Comparison of ENCODE assay signal across 9 cellular contexts in the genomic region with DNA sequence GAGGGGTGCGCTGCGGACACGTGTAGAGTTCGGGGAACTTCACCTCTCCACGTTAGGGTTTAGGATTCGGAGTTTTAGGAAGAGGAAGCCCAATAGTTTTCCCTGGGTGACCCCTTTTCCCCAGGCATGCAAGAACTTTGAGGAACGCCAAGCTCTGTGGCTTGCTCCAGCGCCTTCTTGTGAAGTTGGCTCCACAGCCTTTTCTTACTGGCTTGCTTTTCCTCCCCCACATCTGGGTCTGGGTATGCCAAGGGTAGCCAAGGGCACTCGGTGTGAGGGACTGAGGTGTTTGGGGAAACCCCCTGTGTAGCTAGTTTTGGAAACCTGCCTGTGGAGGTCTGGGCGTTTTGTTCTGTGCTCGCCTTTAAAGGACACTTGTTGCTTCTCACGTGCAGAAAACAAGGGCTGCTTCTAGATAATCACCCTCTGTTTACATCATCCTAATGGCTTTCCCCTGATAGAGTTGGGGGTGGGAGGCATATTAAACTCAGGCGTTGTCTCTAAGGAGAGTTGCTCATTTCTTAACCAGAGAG. TPM values are rescaled to one million over a fixed set of nuclear protein-coding genes. Genes with fewer than 3 reads are reported as not detected.
DNase-seq lines count a peak whose midpoint lies in the region; ATAC-seq and TF ChIP-seq lines count a peak whose summit lies in the region.
"Had no signal": no experiment of that assay in that cellular context is flagged by ENCODE, and none has a peak within 500 bp of the region (broad histone marks: within the 10 kb centered on the region; RNA-seq: fewer than 3 reads in every experiment).

No MANE protein-coding gene starts in this region.

- H4K91ac ChIP-seq in neuronal stem cell (ENCODE audit: low read depth, low read length, poor library complexity), result no peak overlapping the region

- no peaks in the 10 kb centered on the region for H3K27me3 ChIP-seq in AG04450 (ENCODE audit: control insufficient read depth, insufficient read depth, low read length)
- H3K27me3 ChIP-seq in Panc1 (ENCODE audit: control insufficient read depth, insufficient read depth, low read length), result peaks cover 2% of the 10 kb centered on the region; the same call in 1 of the 2 replicates
- peaks cover 0 to 43% (median 3%) of the 10 kb centered on the region in 3 experiments for H3K27me3 ChIP-seq in neuronal stem cell (ENCODE audit: control insufficient read depth in 3 of 3, insufficient read depth in 3 of 3, low read depth in 1 of 3, low read length in 3 of 3)

- in situ Hi-C loops in Panc1 (cut with HindIII; ENCODE audit: low pct_unique_long_range_greater_than_20kb, low sequenced_read_pairs) (no loop called here), KBM-7 (cut with MboI; ENCODE audit: low pct_unique_long_range_greater_than_20kb, low sequenced_read_pairs) (no loop called here)

- H3K18ac ChIP-seq in neuronal stem cell (ENCODE audit: low read length), result peak overlapping the region; percentile 93

- H3K4me3 ChIP-seq in AG04450 (ENCODE audit: low read depth, low read length), result peak overlapping the region; percentile 74
- peak overlapping the region; percentile 32 to 35; a peak in 3 of 4 replicates for H3K4me3 ChIP-seq in Panc1 (ENCODE audit: low read depth in 2 of 2, low read length in 2 of 2)
- H3K4me3 ChIP-seq in neuronal stem cell (ENCODE audit: low read length in 2 of 2), result peak overlapping the region in 1 of 2 donors; percentile 78

- POLR2A ChIA-PET in AG04450 (lab: Yijun Ruan, JAX), result interaction anchor here (0.8 to 1.7 kb wide), 4 partner anchors 17 to 280 kb away, joined by 3 to 5 read pairs (median 4); no protein-coding TSS in a partner anchor
- POLR2A ChIA-PET in Panc1 (lab: Charles Lee), result no interaction called here

- no TSS peak for BruUV-seq in Panc1 (replicated peaks; lab: Mats Ljungman, UMichigan)

- H2AFZ ChIP-seq in neuronal stem cell (ENCODE audit: low read length), result peak overlapping the region; percentile 89

- intact Hi-C loops in Panc1 (cut with micrococcal nuclease; ENCODE audit: unreplicated experiment), result no loop called here

- H4K8ac ChIP-seq in neuronal stem cell (ENCODE audit: low read depth, low read length), result peak overlapping the region; percentile 78

- no CpG with 5 or more reads among the region's 13 CpGs for WGBS in neuronal stem cell (ENCODE audit: extremely low coverage in 2 of 2, insufficient read length in 2 of 2, insufficient replicate concordance in 1 of 2), 2 donors

- H3K36me3 ChIP-seq in Panc1 (ENCODE audit: control insufficient read depth, insufficient read depth, low read length) (no peaks in the 10 kb centered on the region), neuronal stem cell (replicated peaks in 1 of 2; ENCODE audit: control insufficient read depth in 2 of 2, insufficient read depth in 2 of 2, low read length in 2 of 2) (peaks cover 0 to 2% of the 10 kb centered on the region in 2 donors)

- TF ChIP-seq CTCF in AG04450 (IDR thresholded peaks at IDR 0.05; ENCODE audit: low read depth, low read length) (no peak), Panc1 (IDR thresholded peaks at IDR 0.05) (no peak)

- H2BK15ac ChIP-seq in neuronal stem cell (ENCODE audit: low read length), result peak overlapping the region; percentile 77

- H3K9ac ChIP-seq in neuronal stem cell (ENCODE audit: low read depth, low read length, poor library complexity), result peak overlapping the region; percentile 80

- no peak overlapping the region for H2BK5ac ChIP-seq in neuronal stem cell (ENCODE audit: low read length)

- no peak overlapping the region for H2AK5ac ChIP-seq in neuronal stem cell (ENCODE audit: low read depth, low read length)

- no peak overlapping the region for H3K23ac ChIP-seq in neuronal stem cell (ENCODE audit: low read depth, low read length, poor library complexity)

- H3K27ac ChIP-seq in AG04450 (ENCODE audit: low read depth, low read length) (no peak overlapping the region), Panc1 (ENCODE audit: low read length) (no peak overlapping the region), neuronal stem cell (replicated peaks; ENCODE audit: low read length) (no peak overlapping the region)

- peak overlapping the region; percentile 43 for H2BK12ac ChIP-seq in neuronal stem cell (ENCODE audit: low read length)

- H2BK120ac ChIP-seq in neuronal stem cell (ENCODE audit: low read depth, low read length), result peak overlapping the region; percentile 81

- H3K4me1 ChIP-seq in Panc1 (ENCODE audit: control insufficient read depth, insufficient read depth, low read length), result no peaks in the 10 kb centered on the region
- no peaks in the 10 kb centered on the region for H3K4me1 ChIP-seq in neuronal stem cell (ENCODE audit: control insufficient read depth in 2 of 2, insufficient read depth in 1 of 2, low read depth in 1 of 2, low read length in 2 of 2)

- H3K9me3 ChIP-seq in AG04450 (ENCODE audit: control insufficient read depth, insufficient read depth, low read length) (no peaks in the 10 kb centered on the region), Panc1 (ENCODE audit: control insufficient read depth, insufficient read depth, low read depth, low read length) (no peaks in the 10 kb centered on the region), neuronal stem cell (replicated peaks in 1 of 2; ENCODE audit: control insufficient read depth in 2 of 2, insufficient read depth in 1 of 2, low read depth in 1 of 2, low read length in 2 of 2) (no peaks in the 10 kb centered on the region)

- no peaks in the 10 kb centered on the region for H3K79me1 ChIP-seq in neuronal stem cell (ENCODE audit: low read depth, low read length)

- H3K14ac ChIP-seq in neuronal stem cell (ENCODE audit: low read length), result no peak overlapping the region

- ATAC-seq in Panc1, result no peak

- no peak overlapping the region for H3K4ac ChIP-seq in neuronal stem cell (ENCODE audit: low read length)

- H3K4me2 ChIP-seq in neuronal stem cell (ENCODE audit: insufficient read depth, low read length, poor library complexity, severe bottlenecking), result peak overlapping the region; percentile 84

- DNase-seq in AG04450 (ENCODE audit: low read depth, low spot score) (no peak), Panc1 (ENCODE audit: low read depth, low spot score) (no peak), glomerular visceral epithelial cell (ENCODE audit: extremely low spot score) (peak; percentile 5), neuronal stem cell (ENCODE audit: low spot score) (peak; percentile 20), KBM-7 (no peak), COR-L47 (lab: John Stamatoyannopoulos, UW) (no peak), DMS53 treated with DMSO at 0.1 percent for 48 hours (lab: John Stamatoyannopoulos, UW; ENCODE audit: unreplicated experiment) (no peak), RKO (ENCODE audit: low spot score) (no peak)
- DNase-seq: CD8-positive, alpha-beta memory T cell had no signal

- CTCF ChIA-PET in AG04450 (lab: Charles Lee) (interaction anchor here (0.7 to 5.7 kb wide), 5 partner anchors 37 to 385 kb away, joined by 4 to 16 read pairs (median 6); no protein-coding TSS in a partner anchor), Panc1 (lab: Charles Lee) (no interaction called here)

RNA-seq across cellular contexts. Expression of a gene that starts 0.7 kb away (rescaled TPM):
- polyA plus RNA-seq in AG04450 (2011; rRNA removed), result 28.4 and 38.4 TPM in 2 replicates
- polyA minus RNA-seq in AG04450 (2011; rRNA and poly(A)+ RNA removed), result 41.0 and 47.7 TPM in 2 replicates
- 0.13 TPM for total RNA-seq in Panc1 (2021; ENCODE audit: unreplicated experiment)
- not detected for polyA plus RNA-seq in Panc1 (2012; ENCODE audit: insufficient read length)
- polyA plus RNA-seq in neuronal stem cell (2013, experiment 1 of 2), result 5.6 TPM
- 5.6 TPM for polyA plus RNA-seq in neuronal stem cell (2013, experiment 2 of 2)
- total RNA-seq: CD8-positive, alpha-beta memory T cell had no signal
- polyA plus RNA-seq: CD8-positive, alpha-beta memory T cell had no signal

Comparison
In these comparisons a context has a peak if more than half of its experiments do, and no peak if none do; other contexts are left out.
1. DNase-seq: peak in glomerular visceral epithelial cell (single experiment) and neuronal stem cell (single experiment); none in AG04450 (single experiment), Panc1 (single experiment), KBM-7 (single experiment), COR-L47 (single experiment), DMS53 treated with DMSO at 0.1 percent for 48 hours (single experiment) and RKO (single experiment).